ENCODE assay signal across 18 cellular contexts in genomic region chr1:39177641-39178040, GRCh38. TPM values are rescaled to one million over a fixed set of nuclear protein-coding genes. Genes with fewer than 3 reads are reported as not detected.
DNase-seq lines count a peak whose midpoint lies in the region; ATAC-seq, FAIRE-seq and TF ChIP-seq lines count a peak whose summit lies in the region.
"Had no signal": no experiment of that assay in that cellular context is flagged by ENCODE, and none has a peak within 500 bp of the region (broad histone marks: within the 10 kb centered on the region; RNA-seq: fewer than 3 reads in every experiment).

No MANE protein-coding gene starts in this region.

- no peak overlapping the region for H3K9ac ChIP-seq in GM23248
- H3K9ac ChIP-seq in astrocyte (ENCODE audit: low read length): peak overlapping the region; percentile 68
- H3K9ac ChIP-seq in skeletal muscle satellite cell (ENCODE audit: low read depth, low read length): peak overlapping the region; percentile 67

- H3K36me3 Mint-ChIP-seq in astrocyte (ENCODE audit: low read depth, unreplicated experiment): peaks cover 5% of the 10 kb centered on the region
- H3K36me3 Mint-ChIP-seq: activated naive CD4-positive, alpha-beta T cell treated with anti-CD3 and anti-CD28 coated beads, Interleukin-2, amount 10 ng/mL, durations not matched to agents 7 days and 5 days; natural killer cell treated with Interleukin-12 subunit alpha and Interleukin-12 subunit beta and Interleukin-15 and Interleukin-18, amount 100 ng/mL, for 72 hours had no signal

- H4K20me1 ChIP-seq in GM23248 (ENCODE audit: insufficient read depth): no peaks in the 10 kb centered on the region
- peaks cover 6% of the 10 kb centered on the region for H4K20me1 ChIP-seq in astrocyte (ENCODE audit: insufficient read depth, low read length)

- no peak overlapping the region for H2AFZ ChIP-seq in GM23248
- H2AFZ ChIP-seq in astrocyte (ENCODE audit: low read depth, low read length): no peak overlapping the region

- H3F3A ChIP-seq in GM23248 (ENCODE audit: insufficient read depth): peaks cover 43% of the 10 kb centered on the region

- H3K27me3 ChIP-seq in GM23248 (replicated peaks; ENCODE audit: insufficient read depth) (no peaks in the 10 kb centered on the region), astrocyte (ENCODE audit: insufficient read depth, low read length) (no peaks in the 10 kb centered on the region), skeletal muscle satellite cell (ENCODE audit: control insufficient read depth, insufficient read depth, low read length) (no peaks in the 10 kb centered on the region), spleen (replicated peaks in 1 of 7) (no peaks in the 10 kb centered on the region)
- H3K27me3 ChIP-seq: BE2C, heart right ventricle had no signal

- H3K4me1 Mint-ChIP-seq in astrocyte (ENCODE audit: low read depth, unreplicated experiment): peaks cover 66% of the 10 kb centered on the region
- H3K4me1 Mint-ChIP-seq: activated naive CD4-positive, alpha-beta T cell treated with anti-CD3 and anti-CD28 coated beads, Interleukin-2, amount 10 ng/mL, durations not matched to agents 7 days and 5 days had no signal

- no peak for ATAC-seq in left lobe of liver
- ATAC-seq: natural killer cell treated with Interleukin-12 subunit alpha and Interleukin-12 subunit beta and Interleukin-15 and Interleukin-18, amount 100 ng/mL, for 72 hours; WTC11 had no signal

- FAIRE-seq in astrocyte (lab: Jason Lieb, UNC): no peak
- FAIRE-seq: small intestine had no signal

- TF ChIP-seq POLR2A in spleen (IDR thresholded peaks at IDR 0.05): no peak

- H3K4me2 ChIP-seq in GM23248 (ENCODE audit: unreplicated experiment) (peak overlapping the region; percentile 52), astrocyte (ENCODE audit: low read length) (peak overlapping the region; percentile 78), skeletal muscle satellite cell (ENCODE audit: low read length) (peak overlapping the region; percentile 53)

- H3K4me3 ChIP-seq in GM23248 (no peak overlapping the region), astrocyte (ENCODE audit: insufficient read depth, low read depth, low read length) (no peak overlapping the region), skeletal muscle satellite cell (ENCODE audit: low read length) (no peak overlapping the region), spleen (no peak overlapping the region)

- H3K27ac ChIP-seq in GM23248: no peak overlapping the region
- H3K27ac ChIP-seq in astrocyte (ENCODE audit: low read depth, low read length): peak overlapping the region; percentile 92
- H3K27ac ChIP-seq in caudate nucleus (ENCODE audit: low read depth, low read length): no peak overlapping the region
- H3K27ac ChIP-seq in spleen: peak overlapping the region in 2 of 8 donors; percentile 21 to 28

- H3K9me3 Mint-ChIP-seq in astrocyte (ENCODE audit: unreplicated experiment): no peaks in the 10 kb centered on the region
- H3K9me3 Mint-ChIP-seq: activated naive CD4-positive, alpha-beta T cell treated with anti-CD3 and anti-CD28 coated beads, Interleukin-2, amount 10 ng/mL, durations not matched to agents 7 days and 5 days; natural killer cell treated with Interleukin-12 subunit alpha and Interleukin-12 subunit beta and Interleukin-15 and Interleukin-18, amount 100 ng/mL, for 72 hours had no signal

- H3K4me3 Mint-ChIP-seq in astrocyte (ENCODE audit: unreplicated experiment): no peak overlapping the region
- H3K4me3 Mint-ChIP-seq: activated naive CD4-positive, alpha-beta T cell treated with anti-CD3 and anti-CD28 coated beads, Interleukin-2, amount 10 ng/mL, durations not matched to agents 7 days and 5 days; natural killer cell treated with Interleukin-12 subunit alpha and Interleukin-12 subunit beta and Interleukin-15 and Interleukin-18, amount 100 ng/mL, for 72 hours; WTC11 had no signal

- DNase-seq in GM23248: no peak
- no peak for DNase-seq in astrocyte (ENCODE audit: low read depth)
- peak; percentile 29 for DNase-seq in kidney glomerular epithelial cell (lab: John Stamatoyannopoulos, UW)
- DNase-seq in left lobe of liver (ENCODE audit: low spot score): no peak
- no peak for DNase-seq in cortex of kidney (lab: John Stamatoyannopoulos, UW)
- DNase-seq in caudate nucleus (lab: John Stamatoyannopoulos, UW): no peak
- no peak for DNase-seq in spleen
- DNase-seq: activated naive CD4-positive, alpha-beta T cell treated with anti-CD3 and anti-CD28 coated beads, Interleukin-2, amount 10 ng/mL, durations not matched to agents 7 days and 5 days; BE2C; central memory CD4-positive, alpha-beta T cell; DND-41; heart right ventricle; NCI-H1092 treated with DMSO at 0.1 percent for 48 hours; NCI-H446 treated with DMSO at 0.1 percent for 48 hours; small intestine had no signal

- no peak for TF ChIP-seq CTCF in astrocyte (IDR thresholded peaks at IDR 0.05; ENCODE audit: insufficient read depth, low read depth, low read length)
- TF ChIP-seq CTCF in spleen (IDR thresholded peaks at IDR 0.05 in 8 of 11, conservative IDR thresholded peaks at IDR 0.05 in 3 of 11): no peak

- intact Hi-C loops in spleen (cut with DNase I; ENCODE audit: low total_unique reads): no loop called here

- no peaks in the 10 kb centered on the region for H3K9me2 ChIP-seq in GM23248 (ENCODE audit: insufficient read depth)

- H3K9me3 ChIP-seq in GM23248 (ENCODE audit: low read depth) (no peaks in the 10 kb centered on the region), astrocyte (ENCODE audit: insufficient read depth, low read depth, low read length) (no peaks in the 10 kb centered on the region), skeletal muscle satellite cell (replicated peaks; ENCODE audit: low read length) (no peaks in the 10 kb centered on the region), spleen (no peaks in the 10 kb centered on the region)
- H3K9me3 ChIP-seq: BE2C, heart right ventricle had no signal

- H3K27me3 Mint-ChIP-seq in astrocyte (ENCODE audit: low read depth, unreplicated experiment): no peaks in the 10 kb centered on the region
- H3K27me3 Mint-ChIP-seq: activated naive CD4-positive, alpha-beta T cell treated with anti-CD3 and anti-CD28 coated beads, Interleukin-2, amount 10 ng/mL, durations not matched to agents 7 days and 5 days; natural killer cell treated with Interleukin-12 subunit alpha and Interleukin-12 subunit beta and Interleukin-15 and Interleukin-18, amount 100 ng/mL, for 72 hours had no signal

- peaks cover 40% of the 10 kb centered on the region for H3K4me1 ChIP-seq in GM23248 (ENCODE audit: insufficient read depth)
- H3K4me1 ChIP-seq in astrocyte (ENCODE audit: insufficient read depth, low read length): peaks cover 43% of the 10 kb centered on the region
- H3K4me1 ChIP-seq in skeletal muscle satellite cell (ENCODE audit: control insufficient read depth, insufficient read depth, low read length): peaks cover 50% of the 10 kb centered on the region
- peaks cover 0 to 58% (median 28%) of the 10 kb centered on the region in 6 donors for H3K4me1 ChIP-seq in spleen
- H3K4me1 ChIP-seq: BE2C had no signal

- H3K27ac Mint-ChIP-seq in astrocyte (ENCODE audit: unreplicated experiment): peak overlapping the region; percentile 97
- H3K27ac Mint-ChIP-seq: activated naive CD4-positive, alpha-beta T cell treated with anti-CD3 and anti-CD28 coated beads, Interleukin-2, amount 10 ng/mL, durations not matched to agents 7 days and 5 days; natural killer cell treated with Interleukin-12 subunit alpha and Interleukin-12 subunit beta and Interleukin-15 and Interleukin-18, amount 100 ng/mL, for 72 hours had no signal

- 83 to 87% methylated on average over 3 of the region's 3 CpGs for WGBS in GM23248 (ENCODE audit: low coverage in 1 of 2, low lambda C conversion rate in 2 of 2, missing lambda C conversion rate in 2 of 2), 2 experiments
- 64 to 79% (median 77%) methylated on average over 3 of the region's 3 CpGs for WGBS in spleen, 5 donors

- H3K36me3 ChIP-seq in GM23248 (ENCODE audit: low read depth): no peaks in the 10 kb centered on the region
- no peaks in the 10 kb centered on the region for H3K36me3 ChIP-seq in astrocyte (ENCODE audit: insufficient read depth, low read length)
- no peaks in the 10 kb centered on the region for H3K36me3 ChIP-seq in skeletal muscle satellite cell (ENCODE audit: insufficient read depth, low read length)
- H3K36me3 ChIP-seq in spleen: no peaks in the 10 kb centered on the region
- H3K36me3 ChIP-seq: BE2C, heart right ventricle had no signal

- H3K79me2 ChIP-seq in GM23248 (ENCODE audit: insufficient read depth): peaks cover 87% of the 10 kb centered on the region
- H3K79me2 ChIP-seq in astrocyte (ENCODE audit: insufficient read depth, low read length): peaks cover 86% of the 10 kb centered on the region

- in situ Hi-C loops in GM23248 (cut with MboI): no loop called here

RNA-seq across cellular contexts. Expression of gene MACF1, which starts 26.9 kb away (rescaled TPM):
- total RNA-seq in GM23248 (2014; rRNA removed; shearing (Covaris generic)): 171 and 177 TPM in 2 replicates
- polyA plus RNA-seq in GM23248 (2016; fragmentation: Nextera tagmentation; extraction: Ambion mirVana) (47.6 and 55.1 TPM in 2 replicates), spleen (10 to 100 TPM; 50.8 to 77.9 (median 72.9) TPM)
- total RNA-seq in astrocyte (592 and 694 TPM in 2 replicates), left lobe of liver (89.9 TPM), spleen (100 to 1,000 TPM; 363 to 641 (median 446) TPM)
- 124 and 151 TPM in 2 replicates for total RNA-seq in skeletal muscle satellite cell (2012; rRNA removed)
